In the genomic region with DNA sequence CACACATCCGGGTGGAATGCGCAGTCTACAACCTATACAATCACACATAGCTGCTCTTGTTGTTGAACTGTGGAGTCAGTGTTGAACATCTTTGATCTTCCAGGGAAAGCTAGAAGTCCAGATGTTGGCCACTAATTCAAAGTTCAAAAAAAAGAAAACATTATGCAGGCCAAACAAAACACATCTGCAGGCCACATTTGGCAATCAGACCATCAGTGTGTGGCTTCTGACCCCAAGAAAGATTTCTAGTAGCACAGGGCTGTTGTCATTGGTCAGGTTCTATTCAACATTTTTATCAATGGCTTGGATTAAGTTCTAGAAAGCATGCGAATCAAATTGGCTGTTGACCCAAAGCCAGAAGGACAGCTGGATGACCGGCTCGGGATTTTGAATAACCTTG, we compare ENCODE assay signal across 30 cellular contexts.
"Had no signal": no experiment of that assay in that cellular context is flagged by ENCODE, and none has a peak within 500 bp of the region (broad histone marks: within the 10 kb centered on the region; RNA-seq: fewer than 3 reads in every experiment).

No MANE protein-coding gene starts in this region.

- H3K9me3 ChIP-seq: adrenal gland, body of pancreas, esophagus muscularis mucosa, lower lobe of right lung, right lobe of liver, testis, transverse colon had no signal

- ATAC-seq: activated CD4-positive, alpha-beta T cell treated with anti-CD3 and anti-CD28 coated beads for 36 hours; activated T-cell treated with anti-CD3 and anti-CD28 coated beads, Interleukin-2, amount 50 U/mL, for 72 hours; naive thymus-derived CD8-positive, alpha-beta T cell; right lobe of liver; stimulated activated naive CD8-positive, alpha-beta T cell treated with anti-CD3 and anti-CD28 coated beads, Interleukin-15, Interleukin-2, amounts not matched to agents 100 U/mL and 50 U/mL, for 24 hours had no signal

- DNase-seq: activated CD4-positive, alpha-beta T cell treated with anti-CD3 and anti-CD28 coated beads for 36 hours; activated CD4-positive, alpha-beta T cell treated with anti-CD3 and anti-CD28 coated beads, Interleukin-2, amount 50 U/mL, for 4 hours; activated CD4-positive, CD25-positive, alpha-beta regulatory T cell; activated naive CD4-positive, alpha-beta T cell; activated naive CD8-positive, alpha-beta T cell treated with anti-CD3 and anti-CD28 coated beads for 36 hours; activated T-cell treated with anti-CD3 and anti-CD28 coated beads for 4 hours; activated T-cell treated with anti-CD3 and anti-CD28 coated beads, Interleukin-2, amount 50 U/mL, for 72 hours; aorta; cortex of kidney; endodermal cell; hypothalamus; immature natural killer cell; kidney; lower lobe of right lung; mesenchymal stem cell; naive thymus-derived CD8-positive, alpha-beta T cell; posterior cingulate gyrus; right lobe of liver; stimulated activated CD4-positive, alpha-beta T cell treated with anti-CD3 and anti-CD28 coated beads, Interleukin-12 subunit alpha, Interleukin-12 subunit beta, amount 100 ng/mL, for 4 hours; stimulated activated CD4-positive, alpha-beta T cell treated with anti-CD3 and anti-CD28 coated beads, Interleukin-4, amount 100 ng/mL, for 1 hour; stimulated activated naive CD8-positive, alpha-beta T cell treated with anti-CD3 and anti-CD28 coated beads, Interleukin-15, Interleukin-2, amounts not matched to agents 100 U/mL and 50 U/mL, for 24 hours; transverse colon had no signal

- H3K27me3 ChIP-seq: adrenal gland, body of pancreas, cardiac muscle cell, esophagus muscularis mucosa, heart left ventricle, neural progenitor cell, right lobe of liver, testis, transverse colon had no signal

- H3K27ac ChIP-seq: adrenal gland, body of pancreas, cardiac muscle cell, esophagus muscularis mucosa, heart left ventricle, lower lobe of right lung, neural progenitor cell, right lobe of liver, testis, transverse colon had no signal

- H3K4me1 ChIP-seq: adrenal gland, body of pancreas, esophagus muscularis mucosa, lower lobe of right lung, neural progenitor cell, right lobe of liver, testis had no signal

- H3K4me3 ChIP-seq: adrenal gland, body of pancreas, cardiac muscle cell, esophagus muscularis mucosa, heart left ventricle, lower lobe of right lung, neural progenitor cell, right lobe of liver, skin epidermis, testis, transverse colon had no signal
